Comparison of ENCODE assay signal across 8 cellular contexts in the genomic region with DNA sequence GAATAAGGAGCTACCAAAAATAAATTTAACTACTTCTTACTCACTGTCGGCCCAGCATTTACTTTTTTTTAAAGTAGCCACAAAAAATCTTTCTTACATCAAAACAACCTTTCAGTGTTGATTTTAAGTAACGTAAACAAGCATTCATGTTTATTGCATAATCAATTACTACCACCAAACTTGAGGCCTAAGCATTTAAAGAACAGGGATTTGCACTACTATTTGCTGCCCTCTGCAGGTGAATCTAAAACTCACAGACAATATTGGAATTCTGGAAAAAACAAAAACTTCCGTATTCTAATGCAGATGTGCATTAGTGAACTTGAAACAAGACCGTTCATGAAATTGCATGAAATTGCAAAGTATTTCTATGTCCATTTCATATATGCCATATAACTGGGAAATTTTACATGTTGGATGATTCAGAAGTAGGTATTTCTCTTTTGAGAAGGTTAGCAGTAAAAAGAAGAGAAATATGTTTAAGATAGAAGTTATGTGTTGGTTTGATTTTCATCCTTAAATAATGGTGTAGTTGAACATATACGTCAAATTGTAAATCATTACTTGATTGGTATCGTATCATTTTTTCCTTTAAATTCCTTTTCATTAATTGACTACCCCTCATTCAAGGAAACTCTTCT. TPM values are rescaled to one million over a fixed set of nuclear protein-coding genes. Genes with fewer than 3 reads are reported as not detected.
A peak's percentile ranks its signal among the peaks of the same experiment; 100 is the strongest.
DNase-seq lines count a peak whose midpoint lies in the region; ATAC-seq and TF ChIP-seq lines count a peak whose summit lies in the region.

No MANE protein-coding gene starts in this region.

- WGBS in tibial nerve, 2 donors, result 50 to 53% methylated on average over 6 of the region's 6 CpGs

- H3K36me3 Mint-ChIP-seq in activated B cell treated with CpG ODN at 0.5 μM for 24 hours (ENCODE audit: low read depth), result no peaks in the 10 kb centered on the region

- no peak overlapping the region for H3K4me3 Mint-ChIP-seq in activated B cell treated with CpG ODN at 0.5 μM for 24 hours

- H3K4me3 ChIP-seq in LNCaP clone FGC (ENCODE audit: low read depth, low read length), result no peak overlapping the region
- no peak overlapping the region for H3K4me3 ChIP-seq in tibial nerve

- peaks cover 10% of the 10 kb centered on the region for H3K4me1 Mint-ChIP-seq in activated B cell treated with CpG ODN at 0.5 μM for 24 hours

- CTCF ChIA-PET in GM10248 (lab: Yijun Ruan, JAX), result interaction anchor here (0.9 to 3.1 kb wide), 6 partner anchors 11 to 652 kb away, joined by 3 to 19 read pairs (median 6); no protein-coding TSS in a partner anchor
- CTCF ChIA-PET in activated B cell treated with CpG ODN at 0.5 μM for 24 hours (lab: Charles Lee), result interaction anchor here (0.8 to 3.1 kb wide), 7 partner anchors 104 to 705 kb away, joined by 3 to 56 read pairs (median 4); no protein-coding TSS in a partner anchor

- no peak for TF ChIP-seq POLR2A in tibial nerve (IDR thresholded peaks at IDR 0.05)

- DNase-seq in AG09319 (ENCODE audit: extremely low read depth, low read depth) (peak; percentile 11), GM10248 (ENCODE audit: extremely low spot score) (peak; percentile 16), LNCaP clone FGC (ENCODE audit: low read depth) (peak; percentile 19), activated B cell treated with CpG ODN at 0.5 μM for 24 hours (no peak), iPS-NIHi11 (ENCODE audit: low spot score) (peak; percentile 26), tibial nerve (ENCODE audit: low spot score in 2 of 2) (peak in 1 of 2 donors; percentile 50), NK-92 (lab: John Stamatoyannopoulos, UW; ENCODE audit: unreplicated experiment) (no peak)

- peaks cover 0 to 18% (median 0%) of the 10 kb centered on the region in 4 donors for H3K4me1 ChIP-seq in tibial nerve

- no peak for TF ChIP-seq EP300 in tibial nerve (IDR thresholded peaks at IDR 0.05)

- H3K27me3 Mint-ChIP-seq in activated B cell treated with CpG ODN at 0.5 μM for 24 hours, result no peaks in the 10 kb centered on the region

- ATAC-seq in activated B cell treated with CpG ODN at 0.5 μM for 24 hours (ENCODE audit: low read depth) (no peak), HG03159 (IDR thresholded peaks at IDR 0.05; ENCODE audit: unreplicated experiment) (no peak)

- H3K27ac ChIP-seq in tibial nerve, result no peak overlapping the region

- no peak overlapping the region for H3K27ac Mint-ChIP-seq in activated B cell treated with CpG ODN at 0.5 μM for 24 hours

- intact Hi-C loops in activated B cell treated with CpG ODN at 0.5 μM for 24 hours (cut with micrococcal nuclease), result loop anchor here (1.0 to 5.0 kb wide), 7 partner anchors 103 to 653 kb away; a partner anchor contains a TSS

- TF ChIP-seq CTCF in AG09319 (IDR thresholded peaks at IDR 0.05; ENCODE audit: low read depth, low read length) (peak; percentile 72), GM10248 (IDR thresholded peaks at IDR 0.05; ENCODE audit: control extremely low read depth, extremely low read depth, low read depth, missing control alignments) (peak; percentile 62), LNCaP clone FGC (IDR thresholded peaks at IDR 0.05; ENCODE audit: control insufficient read depth, extremely low read depth, insufficient read depth) (peak; percentile 68), activated B cell treated with CpG ODN at 0.5 μM for 24 hours (IDR thresholded peaks at IDR 0.05) (peak; percentile 62), tibial nerve (IDR thresholded peaks at IDR 0.05) (peak; percentile 44 to 63 (median 60))

- no peaks in the 10 kb centered on the region for H3K9me3 ChIP-seq in tibial nerve

- POLR2A ChIA-PET in GM10248 (lab: Yijun Ruan, JAX) (no interaction called here), activated B cell treated with CpG ODN at 0.5 μM for 24 hours (lab: Charles Lee) (no interaction called here)

- H3K9me3 Mint-ChIP-seq in activated B cell treated with CpG ODN at 0.5 μM for 24 hours, result no peaks in the 10 kb centered on the region

- no peaks in the 10 kb centered on the region for H3K27me3 ChIP-seq in tibial nerve

- no peaks in the 10 kb centered on the region for H3K36me3 ChIP-seq in tibial nerve

RNA-seq across cellular contexts. Expression of a gene that starts 55.6 kb away (rescaled TPM):
- total RNA-seq in activated B cell treated with CpG ODN at 0.5 μM for 24 hours (84.6 and 90.8 TPM in 2 replicates), tibial nerve (10 to 100 TPM; 57.3 to 70.6 (median 65.0) TPM)

RNA-seq across cellular contexts. Expression of a gene that starts 55.8 kb away (rescaled TPM):
- 11.2 and 13.6 TPM in 2 replicates for total RNA-seq in activated B cell treated with CpG ODN at 0.5 μM for 24 hours
- total RNA-seq in tibial nerve, result 10 to 100 TPM; 13.7 to 31.5 (median 15.7) TPM

Comparison
In these comparisons a context has a peak if more than half of its experiments do, and no peak if none do; other contexts are left out.
1. DNase-seq: peak in AG09319 (single experiment), GM10248 (single experiment), LNCaP clone FGC (single experiment) and iPS-NIHi11 (single experiment); none in activated B cell treated with CpG ODN at 0.5 μM for 24 hours (single experiment) and NK-92 (single experiment).
2. Peak in every context shown above with its lines, with median percentiles within 50 percentile points of each other: CTCF ChIP-seq.